In genomic region chr22:47655930-47656329, GRCh38 we compare ENCODE assay signal across 20 cellular contexts.
"Had no signal": no experiment of that assay in that cellular context is flagged by ENCODE, and none has a peak within 500 bp of the region (broad histone marks: within the 10 kb centered on the region; RNA-seq: fewer than 3 reads in every experiment).

No MANE protein-coding gene starts in this region.

- H3K4me2 ChIP-seq: KMS-11, SK-N-SH had no signal

- FAIRE-seq: RCC 7860 had no signal

- DNase-seq: IMR-90, Kasumi-1, MM.1S, NCI-H1092 treated with DMSO at 0.1 percent for 48 hours, NCI-H1436, NCI-H187, NCI-H2029, NCI-H2171 treated with DMSO at 0.1 percent for 48 hours, NCI-H345, NCI-H524, NCI-H526 treated with DMSO at 0.1 percent for 48 hours, NCI-H748 treated with DMSO at 0.1 percent for 48 hours, Right ventricle myocardium superior, RPMI8226, SK-N-SH, SW 1271, T-cell had no signal

- H3K9me3 ChIP-seq: SK-N-SH had no signal

- ATAC-seq: T-cell had no signal

- H3K9ac ChIP-seq: KMS-11, SK-N-SH had no signal

- H3K27ac ChIP-seq: HL-60, KMS-11 had no signal
